Comparison of ENCODE assay signal across 1 cellular context in genomic region chr10:78039743-78040142, GRCh38.
TF ChIP-seq lines count a peak whose summit lies in the region.

No MANE protein-coding gene starts in this region.

TF ChIP-seq in GM23338, 12 proteins besides CTCF, POLR2A, EP300 and RAD21:
- peak; percentile 98 for TF ChIP-seq NANOG (IDR thresholded peaks at IDR 0.05; ENCODE audit: borderline replicate concordance)
- TF ChIP-seq, protein P1, sequence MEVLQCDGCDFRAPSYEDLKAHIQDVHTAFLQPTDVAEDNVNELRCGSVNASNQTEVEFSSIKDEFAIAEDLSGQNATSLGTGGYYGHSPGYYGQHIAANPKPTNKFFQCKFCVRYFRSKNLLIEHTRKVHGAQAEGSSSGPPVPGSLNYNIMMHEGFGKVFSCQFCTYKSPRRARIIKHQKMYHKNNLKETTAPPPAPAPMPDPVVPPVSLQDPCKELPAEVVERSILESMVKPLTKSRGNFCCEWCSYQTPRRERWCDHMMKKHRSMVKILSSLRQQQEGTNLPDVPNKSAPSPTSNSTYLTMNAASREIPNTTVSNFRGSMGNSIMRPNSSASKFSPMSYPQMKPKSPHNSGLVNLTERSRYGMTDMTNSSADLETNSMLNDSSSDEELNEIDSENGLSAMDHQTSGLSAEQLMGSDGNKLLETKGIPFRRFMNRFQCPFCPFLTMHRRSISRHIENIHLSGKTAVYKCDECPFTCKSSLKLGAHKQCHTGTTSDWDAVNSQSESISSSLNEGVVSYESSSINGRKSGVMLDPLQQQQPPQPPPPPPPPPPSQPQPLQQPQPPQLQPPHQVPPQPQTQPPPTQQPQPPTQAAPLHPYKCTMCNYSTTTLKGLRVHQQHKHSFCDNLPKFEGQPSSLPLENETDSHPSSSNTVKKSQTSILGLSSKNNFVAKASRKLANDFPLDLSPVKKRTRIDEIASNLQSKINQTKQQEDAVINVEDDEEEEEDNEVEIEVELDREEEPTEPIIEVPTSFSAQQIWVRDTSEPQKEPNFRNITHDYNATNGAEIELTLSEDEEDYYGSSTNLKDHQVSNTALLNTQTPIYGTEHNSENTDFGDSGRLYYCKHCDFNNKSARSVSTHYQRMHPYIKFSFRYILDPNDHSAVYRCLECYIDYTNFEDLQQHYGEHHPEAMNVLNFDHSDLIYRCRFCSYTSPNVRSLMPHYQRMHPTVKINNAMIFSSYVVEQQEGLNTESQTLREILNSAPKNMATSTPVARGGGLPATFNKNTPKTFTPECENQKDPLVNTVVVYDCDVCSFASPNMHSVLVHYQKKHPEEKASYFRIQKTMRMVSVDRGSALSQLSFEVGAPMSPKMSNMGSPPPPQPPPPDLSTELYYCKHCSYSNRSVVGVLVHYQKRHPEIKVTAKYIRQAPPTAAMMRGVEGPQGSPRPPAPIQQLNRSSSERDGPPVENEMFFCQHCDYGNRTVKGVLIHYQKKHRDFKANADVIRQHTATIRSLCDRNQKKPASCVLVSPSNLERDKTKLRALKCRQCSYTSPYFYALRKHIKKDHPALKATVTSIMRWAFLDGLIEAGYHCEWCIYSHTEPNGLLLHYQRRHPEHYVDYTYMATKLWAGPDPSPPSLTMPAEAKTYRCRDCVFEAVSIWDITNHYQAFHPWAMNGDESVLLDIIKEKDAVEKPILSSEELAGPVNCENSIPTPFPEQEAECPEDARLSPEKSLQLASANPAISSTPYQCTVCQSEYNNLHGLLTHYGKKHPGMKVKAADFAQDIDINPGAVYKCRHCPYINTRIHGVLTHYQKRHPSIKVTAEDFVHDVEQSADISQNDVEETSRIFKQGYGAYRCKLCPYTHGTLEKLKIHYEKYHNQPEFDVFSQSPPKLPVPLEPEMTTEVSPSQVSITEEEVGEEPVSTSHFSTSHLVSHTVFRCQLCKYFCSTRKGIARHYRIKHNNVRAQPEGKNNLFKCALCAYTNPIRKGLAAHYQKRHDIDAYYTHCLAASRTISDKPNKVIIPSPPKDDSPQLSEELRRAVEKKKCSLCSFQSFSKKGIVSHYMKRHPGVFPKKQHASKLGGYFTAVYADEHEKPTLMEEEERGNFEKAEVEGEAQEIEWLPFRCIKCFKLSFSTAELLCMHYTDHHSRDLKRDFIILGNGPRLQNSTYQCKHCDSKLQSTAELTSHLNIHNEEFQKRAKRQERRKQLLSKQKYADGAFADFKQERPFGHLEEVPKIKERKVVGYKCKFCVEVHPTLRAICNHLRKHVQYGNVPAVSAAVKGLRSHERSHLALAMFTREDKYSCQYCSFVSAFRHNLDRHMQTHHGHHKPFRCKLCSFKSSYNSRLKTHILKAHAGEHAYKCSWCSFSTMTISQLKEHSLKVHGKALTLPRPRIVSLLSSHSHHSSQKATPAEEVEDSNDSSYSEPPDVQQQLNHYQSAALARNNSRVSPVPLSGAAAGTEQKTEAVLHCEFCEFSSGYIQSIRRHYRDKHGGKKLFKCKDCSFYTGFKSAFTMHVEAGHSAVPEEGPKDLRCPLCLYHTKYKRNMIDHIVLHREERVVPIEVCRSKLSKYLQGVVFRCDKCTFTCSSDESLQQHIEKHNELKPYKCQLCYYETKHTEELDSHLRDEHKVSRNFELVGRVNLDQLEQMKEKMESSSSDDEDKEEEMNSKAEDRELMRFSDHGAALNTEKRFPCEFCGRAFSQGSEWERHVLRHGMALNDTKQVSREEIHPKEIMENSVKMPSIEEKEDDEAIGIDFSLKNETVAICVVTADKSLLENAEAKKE (CRISPR knock-in tag; IDR thresholded peaks at IDR 0.05), result no peak
TF ChIP-seq in GM23338: peak in this region for 1.
